ENCODE assay signal across 11 cellular contexts in the genomic region with DNA sequence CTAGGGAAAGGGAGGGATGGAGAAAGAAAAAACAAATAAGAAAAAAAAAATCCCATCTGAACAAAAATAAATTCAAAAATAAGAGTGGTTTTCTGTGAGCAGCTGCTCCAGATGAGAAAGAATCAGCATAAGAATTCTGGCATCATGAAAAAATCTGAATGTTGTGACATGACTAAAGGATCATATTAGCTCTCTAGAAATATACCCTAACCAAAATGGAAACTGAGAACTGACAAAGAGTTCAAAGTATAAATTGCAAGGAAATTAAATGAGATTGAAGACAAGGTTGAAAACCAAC.
DNase-seq lines count a peak whose midpoint lies in the region; ATAC-seq and TF ChIP-seq lines count a peak whose summit lies in the region.
"Had no signal": no experiment of that assay in that cellular context is flagged by ENCODE, and none has a peak within 500 bp of the region (broad histone marks: within the 10 kb centered on the region; RNA-seq: fewer than 3 reads in every experiment).

No MANE protein-coding gene starts in this region.

- H3K9me3 ChIP-seq in DND-41 (ENCODE audit: insufficient read depth, low read length, severe bottlenecking): peaks cover 12% of the 10 kb centered on the region
- no peaks in the 10 kb centered on the region for H3K9me3 ChIP-seq in MM.1S (replicated peaks; ENCODE audit: insufficient read depth, low read length)
- no peaks in the 10 kb centered on the region for H3K9me3 ChIP-seq in T-helper 17 cell (ENCODE audit: control insufficient read depth, low read length, poor library complexity, severe bottlenecking)

- H3K27ac Mint-ChIP-seq in chondrocyte (ENCODE audit: unreplicated experiment) (no peak overlapping the region), type B pancreatic cell (no peak overlapping the region), T-helper 17 cell (no peak overlapping the region)

- H3K4me2 ChIP-seq in DND-41 (ENCODE audit: insufficient read depth, low read length) (no peak overlapping the region), MM.1S (ENCODE audit: low read depth, low read length) (peak overlapping the region; percentile 93; the same call in 1 of the 2 replicates)

- H3K36me3 ChIP-seq in DND-41 (ENCODE audit: insufficient read depth, low read length) (no peaks in the 10 kb centered on the region), MM.1S (replicated peaks; ENCODE audit: insufficient read depth, low read length) (0 out of 2 replicates have a peak, but pooled peaks cover 5% of the 10 kb centered on the region)
- H3K36me3 ChIP-seq: BLaER1 treated with 17β-estradiol and CSF1 and Interleukin-3, amounts not matched to agents 10 nM and 100 nM had no signal

- H3K4me1 ChIP-seq in DND-41 (ENCODE audit: insufficient read depth, low read length) (peaks cover 56% of the 10 kb centered on the region), MM.1S (ENCODE audit: low read length) (peaks cover 44% of the 10 kb centered on the region)

- H3K27me3 ChIP-seq in DND-41 (ENCODE audit: insufficient read depth, low read length, poor library complexity) (no peaks in the 10 kb centered on the region), MM.1S (replicated peaks; ENCODE audit: insufficient read depth, low read length) (no peaks in the 10 kb centered on the region)
- H3K27me3 ChIP-seq: BLaER1 treated with 17β-estradiol and CSF1 and Interleukin-3, amounts not matched to agents 10 nM and 100 nM had no signal

- H4K20me1 ChIP-seq in DND-41 (ENCODE audit: insufficient read depth, low read length): no peaks in the 10 kb centered on the region
- H4K20me1 ChIP-seq in MM.1S (ENCODE audit: insufficient read depth, low read length): no peaks in the 10 kb centered on the region
- H4K20me1 ChIP-seq: BLaER1 treated with 17β-estradiol and CSF1 and Interleukin-3, amounts not matched to agents 10 nM and 100 nM had no signal

- H3K79me2 ChIP-seq in DND-41 (ENCODE audit: insufficient read depth, low read length): no peaks in the 10 kb centered on the region
- peaks cover 27% of the 10 kb centered on the region for H3K79me2 ChIP-seq in MM.1S (ENCODE audit: low read length)

- no peak for ATAC-seq in DND-41 (ENCODE audit: insufficient read depth, low read depth)
- ATAC-seq in T-helper 17 cell: no peak
- no peak for ATAC-seq in HG03520 (IDR thresholded peaks at IDR 0.05; ENCODE audit: unreplicated experiment)
- ATAC-seq in GM21786 (IDR thresholded peaks at IDR 0.05; ENCODE audit: unreplicated experiment): no peak

- no peaks in the 10 kb centered on the region for H3K4me1 Mint-ChIP-seq in chondrocyte (ENCODE audit: low read depth)
- H3K4me1 Mint-ChIP-seq in type B pancreatic cell (ENCODE audit: unreplicated experiment): no peaks in the 10 kb centered on the region
- no peaks in the 10 kb centered on the region for H3K4me1 Mint-ChIP-seq in T-helper 17 cell

- H3K9ac ChIP-seq in DND-41 (ENCODE audit: low read depth, low read length): no peak overlapping the region
- no peak overlapping the region; the same call in 1 of the 2 replicates for H3K9ac ChIP-seq in MM.1S (ENCODE audit: low read length)
- H3K9ac ChIP-seq: BLaER1 treated with 17β-estradiol and CSF1 and Interleukin-3, amounts not matched to agents 10 nM and 100 nM had no signal

- no peak for TF ChIP-seq CTCF in DND-41 (IDR thresholded peaks at IDR 0.05; ENCODE audit: borderline replicate concordance, extremely low read depth, low read length, poor library complexity, severe bottlenecking)
- TF ChIP-seq CTCF in MM.1S (IDR thresholded peaks at IDR 0.05; ENCODE audit: low read length): no peak
- peak; percentile 6 for TF ChIP-seq CTCF in chondrocyte (IDR thresholded peaks at IDR 0.05)
- peak; percentile 7 for TF ChIP-seq CTCF in type B pancreatic cell (conservative IDR thresholded peaks at IDR 0.05)

- H3K27ac ChIP-seq in DND-41 (ENCODE audit: low read length): peak overlapping the region; percentile 96
- H3K27ac ChIP-seq in MM.1S (ENCODE audit: low read length): peak overlapping the region; percentile 99; the same call in 1 of the 2 replicates
- H3K27ac ChIP-seq: BLaER1 treated with 17β-estradiol and CSF1 and Interleukin-3, amounts not matched to agents 10 nM and 100 nM; SK-N-MC had no signal

- H3K27me3 Mint-ChIP-seq in chondrocyte (ENCODE audit: low read depth): no peaks in the 10 kb centered on the region
- H3K27me3 Mint-ChIP-seq in type B pancreatic cell: peaks cover 3% of the 10 kb centered on the region
- H3K27me3 Mint-ChIP-seq in T-helper 17 cell: no peaks in the 10 kb centered on the region
- H3K27me3 Mint-ChIP-seq: CD8-positive, alpha-beta memory T cell had no signal

- H3K36me3 Mint-ChIP-seq in chondrocyte (ENCODE audit: low read depth) (no peaks in the 10 kb centered on the region), type B pancreatic cell (no peaks in the 10 kb centered on the region), T-helper 17 cell (ENCODE audit: low read depth) (no peaks in the 10 kb centered on the region)
- H3K36me3 Mint-ChIP-seq: CD8-positive, alpha-beta memory T cell had no signal

- DNase-seq in DND-41 (no peak), MM.1S (no peak), chondrocyte (ENCODE audit: low spot score) (no peak), type B pancreatic cell (ENCODE audit: extremely low spot score, unreplicated experiment) (no peak), T-helper 17 cell (no peak)
- DNase-seq: NCI-H524 treated with DMSO at 0.1 percent for 48 hours had no signal

- H3K4me3 Mint-ChIP-seq in chondrocyte (ENCODE audit: unreplicated experiment) (no peak overlapping the region), type B pancreatic cell (no peak overlapping the region), T-helper 17 cell (no peak overlapping the region)

- no peak overlapping the region for H3K4me3 ChIP-seq in DND-41 (ENCODE audit: low read depth in 1 of 2, low read length in 2 of 2)
- H3K4me3 ChIP-seq in MM.1S (ENCODE audit: low read length): no peak overlapping the region
- H3K4me3 ChIP-seq: BLaER1 treated with 17β-estradiol and CSF1 and Interleukin-3, amounts not matched to agents 10 nM and 100 nM; SK-N-MC had no signal

- no peaks in the 10 kb centered on the region for H3K9me2 ChIP-seq in MM.1S (replicated peaks; ENCODE audit: insufficient read depth, low read length)

- H3F3A ChIP-seq in MM.1S (ENCODE audit: insufficient read depth, low read length): peaks cover 46% of the 10 kb centered on the region

- H2AFZ ChIP-seq in DND-41 (ENCODE audit: low read depth, low read length): no peak overlapping the region
- no peak overlapping the region for H2AFZ ChIP-seq in MM.1S (ENCODE audit: low read length)

- H3K9me3 Mint-ChIP-seq in chondrocyte (ENCODE audit: low read depth) (peaks cover 23% of the 10 kb centered on the region), type B pancreatic cell (peaks cover 5% of the 10 kb centered on the region)

Comparison
In these comparisons a context has a peak if more than half of its experiments do, and no peak if none do; other contexts are left out.
1. CTCF ChIP-seq: peak in chondrocyte (single experiment) and type B pancreatic cell (single experiment); none in DND-41 (single experiment) and MM.1S (single experiment).